In the genomic region with DNA sequence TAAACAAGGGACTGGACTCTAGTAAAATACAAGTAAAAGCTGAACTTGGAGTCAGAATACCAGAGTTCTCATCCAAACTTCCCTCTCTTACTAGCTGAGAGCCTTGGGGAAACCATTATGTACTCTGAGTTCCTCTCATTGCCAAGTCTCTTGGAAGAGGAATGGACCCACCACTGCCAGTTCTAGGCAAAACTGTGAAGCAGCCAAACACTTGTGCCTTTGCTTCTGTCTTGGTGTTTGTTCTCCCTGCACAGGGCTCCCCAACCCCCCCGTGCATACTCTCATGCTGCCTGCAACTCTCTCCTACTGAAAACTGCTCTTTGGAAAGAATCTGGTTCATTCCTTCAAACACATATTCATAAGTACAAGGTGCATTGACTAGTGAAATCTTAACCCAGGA, we compare ENCODE assay signal across 29 cellular contexts.
DNase-seq lines count a peak whose midpoint lies in the region; ATAC-seq and TF ChIP-seq lines count a peak whose summit lies in the region.
"Had no signal": no experiment of that assay in that cellular context is flagged by ENCODE, and none has a peak within 500 bp of the region (broad histone marks: within the 10 kb centered on the region; RNA-seq: fewer than 3 reads in every experiment).

No MANE protein-coding gene starts in this region.

- DNase-seq in C1 segment of cervical spinal cord (lab: John Stamatoyannopoulos, UW) = peak in 9 of 14 donors; percentile 1 to 63 (median 42)
- peak; percentile 80 for DNase-seq in globus pallidus (ENCODE audit: low spot score)
- no peak for DNase-seq in lower lobe of right lung
- peak; percentile 18 to 30 for DNase-seq in gastrocnemius medialis
- DNase-seq in activated CD4-positive, CD25-positive, alpha-beta regulatory T cell treated with anti-CD3 and anti-CD28 coated beads, Interleukin-2, amount 50 U/mL, for 72 hours = no peak
- no peak for DNase-seq in activated CD4-positive, alpha-beta T cell treated with anti-CD3 and anti-CD28 coated beads, Interleukin-2, amount 10 ng/mL, durations not matched to agents 7 days and 5 days
- DNase-seq: activated CD4-positive, alpha-beta T cell treated with anti-CD3 and anti-CD28 coated beads, Interleukin-2, amount 50 U/mL, for 4 hours; AML-193; CD8-positive, alpha-beta memory T cell; DMS153; effector memory CD8-positive, alpha-beta T cell; foreskin keratinocyte; GF-D8; HFFc6; KBM-7; mesendoderm; MG63; naive B cell; NCI-H2081; NCI-H82; sigmoid colon; WERI-Rb-1 had no signal

- intact Hi-C loops in lower lobe of right lung (cut with DNase I) = no loop called here
- intact Hi-C loops in gastrocnemius medialis (cut with DNase I; ENCODE audit: low total_unique reads) = no loop called here

- H3K36me3 Mint-ChIP-seq in activated CD4-positive, alpha-beta T cell treated with anti-CD3 and anti-CD28 coated beads, Interleukin-2, amount 10 ng/mL, durations not matched to agents 7 days and 5 days (ENCODE audit: low read depth) = no peaks in the 10 kb centered on the region
- H3K36me3 Mint-ChIP-seq: CD8-positive, alpha-beta memory T cell; naive B cell; type B pancreatic cell had no signal

- H3K4me3 Mint-ChIP-seq in activated CD4-positive, alpha-beta T cell treated with anti-CD3 and anti-CD28 coated beads, Interleukin-2, amount 10 ng/mL, durations not matched to agents 7 days and 5 days = no peak overlapping the region
- H3K4me3 Mint-ChIP-seq: activated T-helper 17 cell treated with anti-CD3 and anti-CD28 coated beads, Interleukin-2, amount 50 U/mL, for 72 hours; CD8-positive, alpha-beta memory T cell; effector memory CD8-positive, alpha-beta T cell; HFFc6; stimulated activated naive CD8-positive, alpha-beta T cell treated with anti-CD3 and anti-CD28 coated beads, Interleukin-15, Interleukin-2, amounts not matched to agents 100 ng/mL and 50 ng/mL, for 24 hours; type B pancreatic cell had no signal

- H3K9me3 ChIP-seq in lower lobe of right lung = no peaks in the 10 kb centered on the region
- H3K9me3 ChIP-seq in gastrocnemius medialis = no peaks in the 10 kb centered on the region
- H3K9me3 ChIP-seq: MG63 had no signal

- CTCF ChIA-PET in activated CD4-positive, alpha-beta T cell treated with anti-CD3 and anti-CD28 coated beads, Interleukin-2, amount 10 ng/mL, durations not matched to agents 7 days and 5 days (lab: Charles Lee) = interaction anchor here (0.8 kb wide), 1 partner anchor 8 kb away, joined by 5 read pairs; no protein-coding TSS in a partner anchor

- H3K4me1 Mint-ChIP-seq in activated CD4-positive, alpha-beta T cell treated with anti-CD3 and anti-CD28 coated beads, Interleukin-2, amount 10 ng/mL, durations not matched to agents 7 days and 5 days = no peaks in the 10 kb centered on the region
- H3K4me1 Mint-ChIP-seq: CD8-positive, alpha-beta memory T cell; naive B cell had no signal

- no peak for TF ChIP-seq CTCF in lower lobe of right lung (IDR thresholded peaks at IDR 0.05)
- no peak for TF ChIP-seq CTCF in gastrocnemius medialis (IDR thresholded peaks at IDR 0.05 in 4 of 5, conservative IDR thresholded peaks at IDR 0.05 in 1 of 5)

- H3K27ac Mint-ChIP-seq in activated CD4-positive, alpha-beta T cell treated with anti-CD3 and anti-CD28 coated beads, Interleukin-2, amount 10 ng/mL, durations not matched to agents 7 days and 5 days = no peak overlapping the region
- H3K27ac Mint-ChIP-seq: activated naive CD4-positive, alpha-beta T cell treated with anti-CD3 and anti-CD28 coated beads, Interleukin-2, amount 50 U/mL, for 72 hours; activated T-helper 17 cell treated with anti-CD3 and anti-CD28 coated beads, Interleukin-2, amount 50 U/mL, for 72 hours; CD8-positive, alpha-beta memory T cell; effector memory CD8-positive, alpha-beta T cell; HFFc6; naive B cell; stimulated activated naive CD8-positive, alpha-beta T cell treated with anti-CD3 and anti-CD28 coated beads, Interleukin-15, Interleukin-2, amounts not matched to agents 100 ng/mL and 50 ng/mL, for 24 hours; type B pancreatic cell had no signal

- in situ Hi-C loops in gastrocnemius medialis (cut with MboI; ENCODE audit: low sequenced_read_pairs in 4 of 4) = no loop called here

- H3K27ac ChIP-seq in lower lobe of right lung (no peak overlapping the region), gastrocnemius medialis (no peak overlapping the region)
- H3K27ac ChIP-seq: foreskin keratinocyte, sigmoid colon, WERI-Rb-1 had no signal

- peak; percentile 35 to 77 for ATAC-seq in lower lobe of right lung
- ATAC-seq in gastrocnemius medialis = peak; percentile 41 to 88
- no peak for ATAC-seq in HG03097 (IDR thresholded peaks at IDR 0.05; ENCODE audit: low FRiP score, unreplicated experiment)
- no peak for ATAC-seq in HG02588 (IDR thresholded peaks at IDR 0.05; ENCODE audit: unreplicated experiment)
- ATAC-seq: activated naive CD4-positive, alpha-beta T cell treated with anti-CD3 and anti-CD28 coated beads, Interleukin-2, amount 50 U/mL, for 72 hours; activated T-helper 17 cell treated with anti-CD3 and anti-CD28 coated beads, Interleukin-2, amount 50 U/mL, for 72 hours; effector memory CD8-positive, alpha-beta T cell; esophagus mucosa; foreskin keratinocyte had no signal

- H3K27me3 Mint-ChIP-seq in activated CD4-positive, alpha-beta T cell treated with anti-CD3 and anti-CD28 coated beads, Interleukin-2, amount 10 ng/mL, durations not matched to agents 7 days and 5 days = no peaks in the 10 kb centered on the region
- H3K27me3 Mint-ChIP-seq: activated T-helper 17 cell treated with anti-CD3 and anti-CD28 coated beads, Interleukin-2, amount 50 U/mL, for 72 hours; effector memory CD8-positive, alpha-beta T cell; naive B cell; stimulated activated naive CD8-positive, alpha-beta T cell treated with anti-CD3 and anti-CD28 coated beads, Interleukin-15, Interleukin-2, amounts not matched to agents 100 ng/mL and 50 ng/mL, for 24 hours; type B pancreatic cell had no signal

- TF ChIP-seq POLR2A in gastrocnemius medialis (IDR thresholded peaks at IDR 0.05) = no peak

- H3K4me1 ChIP-seq in lower lobe of right lung (no peaks in the 10 kb centered on the region), gastrocnemius medialis (peaks cover 0 to 22% of the 10 kb centered on the region in 2 donors)
- H3K4me1 ChIP-seq: foreskin keratinocyte, sigmoid colon had no signal

- H3K27me3 ChIP-seq in lower lobe of right lung (ENCODE audit: low read depth) = no peaks in the 10 kb centered on the region
- H3K27me3 ChIP-seq in gastrocnemius medialis = no peaks in the 10 kb centered on the region
- H3K27me3 ChIP-seq: foreskin keratinocyte, MG63, sigmoid colon had no signal

- POLR2A ChIA-PET in activated CD4-positive, alpha-beta T cell treated with anti-CD3 and anti-CD28 coated beads, Interleukin-2, amount 10 ng/mL, durations not matched to agents 7 days and 5 days (lab: Charles Lee) = no interaction called here

- H3K4me3 ChIP-seq in lower lobe of right lung = no peak overlapping the region
- no peak overlapping the region for H3K4me3 ChIP-seq in gastrocnemius medialis
- H3K4me3 ChIP-seq: MG63, sigmoid colon had no signal

- no peaks in the 10 kb centered on the region for H3K36me3 ChIP-seq in lower lobe of right lung
- H3K36me3 ChIP-seq in gastrocnemius medialis = no peaks in the 10 kb centered on the region
- H3K36me3 ChIP-seq: MG63, sigmoid colon, WERI-Rb-1 had no signal

- H3K9me3 Mint-ChIP-seq in activated CD4-positive, alpha-beta T cell treated with anti-CD3 and anti-CD28 coated beads, Interleukin-2, amount 10 ng/mL, durations not matched to agents 7 days and 5 days = no peaks in the 10 kb centered on the region
- H3K9me3 Mint-ChIP-seq: effector memory CD8-positive, alpha-beta T cell; HFFc6 had no signal

Comparison
In these comparisons a context has a peak if more than half of its experiments do, and no peak if none do; other contexts are left out.
1. DNase-seq: peak in C1 segment of cervical spinal cord (9 of 14), globus pallidus (single experiment) and gastrocnemius medialis (2 of 2); none in lower lobe of right lung (single experiment), activated CD4-positive, CD25-positive, alpha-beta regulatory T cell treated with anti-CD3 and anti-CD28 coated beads, Interleukin-2, amount 50 U/mL, for 72 hours (single experiment) and activated CD4-positive, alpha-beta T cell treated with anti-CD3 and anti-CD28 coated beads, Interleukin-2, amount 10 ng/mL, durations not matched to agents 7 days and 5 days (single experiment).
2. ATAC-seq: peak in lower lobe of right lung (2 of 2) and gastrocnemius medialis (2 of 2); none in HG03097 (single experiment) and HG02588 (single experiment).